Comparison of ENCODE assay signal across 8 cellular contexts in the genomic region with DNA sequence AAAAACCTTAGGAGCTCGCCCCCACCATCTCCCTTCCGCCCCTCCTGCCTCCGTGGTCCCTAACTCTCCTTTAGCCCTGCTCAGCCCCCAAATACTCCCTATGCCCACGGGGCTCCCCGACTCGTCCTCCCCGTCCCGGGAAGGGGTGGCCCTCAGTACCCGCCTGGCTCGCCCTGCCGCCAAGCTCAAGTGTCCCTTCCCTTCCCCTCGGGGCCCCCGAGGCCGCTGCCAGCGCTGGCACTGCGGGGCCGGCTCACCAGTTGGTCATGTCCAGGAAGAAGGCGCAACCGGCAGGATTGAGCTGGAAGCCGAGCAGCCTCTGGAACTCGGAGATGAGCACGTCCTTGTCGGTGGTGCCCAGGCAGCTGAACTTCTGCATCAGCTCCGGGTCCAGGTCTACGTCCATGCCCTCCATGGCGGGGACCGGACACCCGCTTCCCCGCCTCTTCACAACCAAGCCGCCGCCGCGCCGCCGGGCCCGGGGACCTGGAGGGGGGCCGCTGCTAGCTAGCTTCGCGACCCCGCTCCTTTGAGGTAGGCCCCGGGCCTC. TPM values are rescaled to one million over a fixed set of nuclear protein-coding genes. Genes with fewer than 3 reads are reported as not detected.
DNase-seq lines count a peak whose midpoint lies in the region; ATAC-seq and TF ChIP-seq lines count a peak whose summit lies in the region.

No MANE protein-coding gene starts in this region.

- H3K27ac ChIP-seq in VCaP, result peak overlapping the region; percentile 89

- H3K4me3 ChIP-seq in AG09309 (ENCODE audit: control insufficient read depth, low read depth, low read length) (peak overlapping the region; percentile 85), fibroblast of the aortic adventitia (ENCODE audit: low read depth, low read length) (peak overlapping the region; percentile 96)

- TF ChIP-seq CTCF in AG09309 (IDR thresholded peaks at IDR 0.05; ENCODE audit: control insufficient read depth, insufficient read depth, low read depth, low read length, missing control alignments) (no peak), VCaP (conservative IDR thresholded peaks at IDR 0.05) (no peak), fibroblast of the aortic adventitia (IDR thresholded peaks at IDR 0.05; ENCODE audit: insufficient read depth, low read length) (no peak)

- ATAC-seq in GM18909 (IDR thresholded peaks at IDR 0.05; ENCODE audit: poor library complexity, unreplicated experiment) (peak; percentile 44), HG03135 (IDR thresholded peaks at IDR 0.05; ENCODE audit: unreplicated experiment) (peak; percentile 40)

- DNase-seq in AG09309 (ENCODE audit: low read depth), result no peak
- peak; percentile 35 for DNase-seq in fibroblast of the aortic adventitia (ENCODE audit: low read depth)
- peak; percentile 56 for DNase-seq in occipital lobe (lab: John Stamatoyannopoulos, UW)
- no peak for DNase-seq in NCI-H1092 (lab: John Stamatoyannopoulos, UW)
- DNase-seq in activated effector memory CD4-positive, alpha-beta T cell treated with anti-CD3 and anti-CD28 coated beads, Interleukin-2, amount 50 U/mL, for 16 hours, result no peak

RNA-seq across cellular contexts. Expression of a gene that starts 0.3 kb away (rescaled TPM):
- total RNA-seq in fibroblast of the aortic adventitia (ENCODE audit: low replicate concordance) (31.6 and 39.0 TPM in 2 replicates), occipital lobe (21.7 TPM)

Comparison
In these comparisons a context has a peak if more than half of its experiments do, and no peak if none do; other contexts are left out.
1. DNase-seq: peak in fibroblast of the aortic adventitia (single experiment) and occipital lobe (single experiment); none in AG09309 (single experiment), NCI-H1092 (single experiment) and activated effector memory CD4-positive, alpha-beta T cell treated with anti-CD3 and anti-CD28 coated beads, Interleukin-2, amount 50 U/mL, for 16 hours (single experiment).